Comparison of ENCODE assay signal across 29 cellular contexts in the genomic region with DNA sequence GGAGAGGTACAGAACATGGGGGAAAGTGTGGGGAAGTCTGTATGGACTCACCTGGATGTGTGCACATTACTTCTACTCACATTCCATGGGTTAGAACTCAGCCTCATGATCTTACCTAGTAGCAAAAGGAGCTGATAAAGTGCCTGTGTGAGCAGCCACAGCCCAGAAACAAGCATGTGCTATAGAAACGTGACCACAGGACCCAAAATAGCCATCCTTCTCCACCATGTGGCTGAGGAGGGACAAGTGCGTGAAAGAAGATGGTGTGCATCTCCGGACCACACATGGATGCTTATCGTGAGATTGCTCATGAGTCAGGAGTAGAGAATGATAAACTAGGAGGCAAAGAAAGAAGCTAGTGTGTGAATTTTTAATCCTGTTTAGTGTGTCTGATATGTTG.
"Had no signal": no experiment of that assay in that cellular context is flagged by ENCODE, and none has a peak within 500 bp of the region (broad histone marks: within the 10 kb centered on the region; RNA-seq: fewer than 3 reads in every experiment).

No MANE protein-coding gene starts in this region.

- FAIRE-seq: astrocyte, colon, endometrium, endothelial cell of umbilical vein had no signal

- H3K36me3 Mint-ChIP-seq: activated CD4-positive, alpha-beta memory T cell treated with anti-CD3 and anti-CD28 coated beads for 36 hours; activated CD8-positive, alpha-beta memory T cell treated with anti-CD3 and anti-CD28 coated beads, Interleukin-2, amount 10 ng/mL, durations not matched to agents 7 days and 5 days; activated naive CD4-positive, alpha-beta T cell treated with anti-CD3 and anti-CD28 coated beads, Interleukin-2, amount 10 ng/mL, durations not matched to agents 7 days and 5 days; activated naive CD8-positive, alpha-beta T cell had no signal

- DNase-seq: activated CD4-positive, alpha-beta memory T cell treated with anti-CD3 and anti-CD28 coated beads for 36 hours; activated CD4-positive, alpha-beta T cell treated with anti-CD3 and anti-CD28 coated beads for 36 hours; activated CD4-positive, alpha-beta T cell treated with anti-CD3 and anti-CD28 coated beads, Interleukin-2, amount 10 ng/mL, durations not matched to agents 24 days and 14 days; activated CD4-positive, CD25-positive, alpha-beta regulatory T cell; activated CD4-positive, CD25-positive, alpha-beta regulatory T cell treated with anti-CD3 and anti-CD28 coated beads, Interleukin-2, amount 50 U/mL, for 72 hours; activated CD8-positive, alpha-beta memory T cell treated with anti-CD3 and anti-CD28 coated beads, Interleukin-2, amount 10 ng/mL, durations not matched to agents 7 days and 5 days; activated CD8-positive, alpha-beta memory T cell treated with anti-CD3 and anti-CD28 coated beads, Interleukin-2, amount 50 U/mL, for 4 hours; activated CD8-positive, alpha-beta T cell treated with anti-CD3 and anti-CD28 coated beads, Interleukin-2, amount 10 ng/mL, durations not matched to agents 7 days and 5 days; activated gamma-delta T cell; activated naive CD4-positive, alpha-beta T cell; activated naive CD4-positive, alpha-beta T cell treated with anti-CD3 and anti-CD28 coated beads, Interleukin-2, amount 10 ng/mL, durations not matched to agents 7 days and 5 days; activated T-cell treated with anti-CD3 and anti-CD28 coated beads, Interleukin-2, amount 50 U/mL, for 1 hour; activated T-cell treated with anti-CD3 and anti-CD28 coated beads, Interleukin-2, amount 50 U/mL, for 48 hours; amniotic stem cell; anterior cingulate cortex; body of pancreas; caudate nucleus; effector CD8-positive, alpha-beta T cell; esophagus squamous epithelium; foreskin melanocyte; T-helper 2 cell had no signal

- H3K4me1 ChIP-seq: body of pancreas, esophagus squamous epithelium, gastroesophageal sphincter had no signal

- H3K27ac ChIP-seq: body of pancreas, epithelial cell of prostate, esophagus squamous epithelium, gastroesophageal sphincter had no signal

- H3K36me3 ChIP-seq: esophagus squamous epithelium, gastroesophageal sphincter had no signal

- H3K27me3 Mint-ChIP-seq: activated CD4-positive, alpha-beta memory T cell treated with anti-CD3 and anti-CD28 coated beads for 36 hours; activated CD4-positive, alpha-beta T cell treated with anti-CD3 and anti-CD28 coated beads for 36 hours; activated CD4-positive, alpha-beta T cell treated with anti-CD3 and anti-CD28 coated beads, Interleukin-2, amount 10 ng/mL, durations not matched to agents 24 days and 14 days; activated CD8-positive, alpha-beta memory T cell treated with anti-CD3 and anti-CD28 coated beads, Interleukin-2, amount 10 ng/mL, durations not matched to agents 7 days and 5 days; activated naive CD4-positive, alpha-beta T cell treated with anti-CD3 and anti-CD28 coated beads, Interleukin-2, amount 10 ng/mL, durations not matched to agents 7 days and 5 days; activated naive CD8-positive, alpha-beta T cell had no signal

- H3K4me1 Mint-ChIP-seq: activated CD4-positive, alpha-beta T cell treated with anti-CD3 and anti-CD28 coated beads for 36 hours; activated CD4-positive, alpha-beta T cell treated with anti-CD3 and anti-CD28 coated beads, Interleukin-2, amount 10 ng/mL, durations not matched to agents 24 days and 14 days; activated CD8-positive, alpha-beta memory T cell treated with anti-CD3 and anti-CD28 coated beads, Interleukin-2, amount 10 ng/mL, durations not matched to agents 7 days and 5 days; activated naive CD4-positive, alpha-beta T cell treated with anti-CD3 and anti-CD28 coated beads, Interleukin-2, amount 10 ng/mL, durations not matched to agents 7 days and 5 days had no signal

- ATAC-seq: activated CD4-positive, alpha-beta T cell treated with anti-CD3 and anti-CD28 coated beads for 36 hours; activated CD8-positive, alpha-beta memory T cell treated with anti-CD3 and anti-CD28 coated beads, Interleukin-2, amount 10 ng/mL, durations not matched to agents 7 days and 5 days; activated CD8-positive, alpha-beta T cell treated with anti-CD3 and anti-CD28 coated beads, Interleukin-2, amount 10 ng/mL, durations not matched to agents 7 days and 5 days; body of pancreas; gastroesophageal sphincter had no signal

- H3K27me3 ChIP-seq: body of pancreas, esophagus squamous epithelium, gastroesophageal sphincter had no signal

- H3K4me3 Mint-ChIP-seq: activated CD4-positive, alpha-beta memory T cell treated with anti-CD3 and anti-CD28 coated beads for 36 hours; activated CD4-positive, alpha-beta T cell treated with anti-CD3 and anti-CD28 coated beads for 36 hours; activated CD4-positive, alpha-beta T cell treated with anti-CD3 and anti-CD28 coated beads, Interleukin-2, amount 10 ng/mL, durations not matched to agents 24 days and 14 days; activated CD8-positive, alpha-beta memory T cell treated with anti-CD3 and anti-CD28 coated beads, Interleukin-2, amount 10 ng/mL, durations not matched to agents 7 days and 5 days; activated CD8-positive, alpha-beta T cell treated with anti-CD3 and anti-CD28 coated beads, Interleukin-2, amount 10 ng/mL, durations not matched to agents 7 days and 5 days; activated naive CD4-positive, alpha-beta T cell treated with anti-CD3 and anti-CD28 coated beads, Interleukin-2, amount 10 ng/mL, durations not matched to agents 7 days and 5 days; activated naive CD8-positive, alpha-beta T cell; activated T-helper 1 cell treated with anti-CD3 and anti-CD28 coated beads, Interleukin-12 subunit alpha, Interleukin-12 subunit beta, Interleukin-2, Interleukin-4 antibody, amounts not matched to agents 30 ng/mL and 10 ng/mL and 1 ng/mL, durations not matched to agents 14 hours and 24 hours and 36 hours had no signal

- H3K27ac Mint-ChIP-seq: activated CD4-positive, alpha-beta memory T cell treated with anti-CD3 and anti-CD28 coated beads for 36 hours; activated CD4-positive, alpha-beta T cell treated with anti-CD3 and anti-CD28 coated beads for 36 hours; activated CD4-positive, alpha-beta T cell treated with anti-CD3 and anti-CD28 coated beads, Interleukin-2, amount 10 ng/mL, durations not matched to agents 24 days and 14 days; activated CD8-positive, alpha-beta memory T cell treated with anti-CD3 and anti-CD28 coated beads, Interleukin-2, amount 10 ng/mL, durations not matched to agents 7 days and 5 days; activated CD8-positive, alpha-beta T cell treated with anti-CD3 and anti-CD28 coated beads, Interleukin-2, amount 10 ng/mL, durations not matched to agents 7 days and 5 days; activated naive CD4-positive, alpha-beta T cell treated with anti-CD3 and anti-CD28 coated beads, Interleukin-2, amount 10 ng/mL, durations not matched to agents 7 days and 5 days; activated naive CD8-positive, alpha-beta T cell; activated T-helper 1 cell treated with anti-CD3 and anti-CD28 coated beads, Interleukin-12 subunit alpha, Interleukin-12 subunit beta, Interleukin-2, Interleukin-4 antibody, amounts not matched to agents 30 ng/mL and 10 ng/mL and 1 ng/mL, durations not matched to agents 14 hours and 24 hours and 36 hours had no signal

- H3K9me3 ChIP-seq: body of pancreas, esophagus squamous epithelium, gastroesophageal sphincter had no signal

- H3K9me3 Mint-ChIP-seq: activated CD4-positive, alpha-beta T cell treated with anti-CD3 and anti-CD28 coated beads, Interleukin-2, amount 10 ng/mL, durations not matched to agents 24 days and 14 days had no signal

- H3K4me3 ChIP-seq: body of pancreas, esophagus squamous epithelium, gastroesophageal sphincter had no signal
